ENCODE assay signal across 17 cellular contexts in genomic region chrX:148871422-148872152, GRCh38.
DNase-seq lines count a peak whose midpoint lies in the region; ATAC-seq and TF ChIP-seq lines count a peak whose summit lies in the region.
"Had no signal": no experiment of that assay in that cellular context is flagged by ENCODE, and none has a peak within 500 bp of the region (broad histone marks: within the 10 kb centered on the region; RNA-seq: fewer than 3 reads in every experiment).

No MANE protein-coding gene starts in this region.

- H3K9ac ChIP-seq in H9 (ENCODE audit: extremely low read depth, insufficient read length, low read length), result no peak overlapping the region

- H2BK5ac ChIP-seq in H9 (ENCODE audit: insufficient read length, low read length), result no peak overlapping the region

- no peak overlapping the region for H3K4ac ChIP-seq in H9 (ENCODE audit: low read depth, low read length)

- H3K23ac ChIP-seq in H9 (ENCODE audit: insufficient read length, low read depth, low read length), result no peak overlapping the region

- no peak overlapping the region for H3K14ac ChIP-seq in H9 (ENCODE audit: insufficient read depth, low read length)

- H3K4me3 ChIP-seq in AG10803 (ENCODE audit: low read length) (no peak overlapping the region; the same call in 1 of the 2 replicates), choroid plexus epithelial cell (ENCODE audit: low read depth, low read length) (no peak overlapping the region)
- H3K4me3 ChIP-seq: smooth muscle cell had no signal

- no peak overlapping the region for H3K18ac ChIP-seq in H9 (ENCODE audit: insufficient read length, low read depth, low read length)

- H3K36me3 Mint-ChIP-seq in nephron (ENCODE audit: low read depth) (peaks cover 4% of the 10 kb centered on the region), immature natural killer cell (no peaks in the 10 kb centered on the region), H9 (ENCODE audit: insufficient read depth in 1 of 3, low read depth in 3 of 3) (no peaks in the 10 kb centered on the region; a peak in 1 of 7 replicates)

- H3K79me2 ChIP-seq in H9 (ENCODE audit: insufficient read depth, low read length), result no peaks in the 10 kb centered on the region

- no peak for ATAC-seq in GM18861 (IDR thresholded peaks at IDR 0.05; ENCODE audit: unreplicated experiment)
- ATAC-seq in GM19324 (IDR thresholded peaks at IDR 0.05; ENCODE audit: low FRiP score, unreplicated experiment), result no peak
- ATAC-seq: activated naive CD8-positive, alpha-beta T cell treated with anti-CD3 and anti-CD28 coated beads, Interleukin-2, amount 50 U/mL, for 24 hours; activated T-cell treated with anti-CD3 and anti-CD28 coated beads, Interleukin-2, amount 50 U/mL, for 4 hours had no signal

- H2BK120ac ChIP-seq in H9 (ENCODE audit: low read depth, low read length, poor library complexity, severe bottlenecking), result no peak overlapping the region

- H3K4me2 ChIP-seq in H9 (ENCODE audit: insufficient read depth, insufficient read length, low read length), result no peak overlapping the region
- H3K4me2 ChIP-seq: smooth muscle cell had no signal

- no peak overlapping the region for H2AFZ ChIP-seq in H9 (ENCODE audit: low read length)

- no peaks in the 10 kb centered on the region for H3K23me2 ChIP-seq in H9 (ENCODE audit: insufficient read length, low read depth, low read length, poor library complexity, severe bottlenecking)

- H3K79me1 ChIP-seq in H9 (ENCODE audit: insufficient read depth, low read depth, low read length, poor library complexity, severe bottlenecking), result no peaks in the 10 kb centered on the region

- no peak overlapping the region for H4K91ac ChIP-seq in H9 (ENCODE audit: insufficient read length, low read depth, low read length)

- H3K4me3 Mint-ChIP-seq in nephron (no peak overlapping the region), immature natural killer cell (no peak overlapping the region), H9 (no peak overlapping the region)
- H3K4me3 Mint-ChIP-seq: activated naive CD8-positive, alpha-beta T cell treated with anti-CD3 and anti-CD28 coated beads, Interleukin-2, amount 50 U/mL, for 24 hours; activated T-cell treated with anti-CD3 and anti-CD28 coated beads, Interleukin-2, amount 50 U/mL, for 4 hours; stimulated activated naive CD8-positive, alpha-beta T cell treated with anti-CD3 and anti-CD28 coated beads, Interleukin-15, Interleukin-2, amounts not matched to agents 100 ng/mL and 50 ng/mL, for 24 hours; T-helper 1 cell treated with Interleukin-12 subunit alpha and Interleukin-12 subunit beta and Interleukin-4 antibody, amounts not matched to agents 30 μg/mL and 1 μg/mL, for 36 hours had no signal

- H4K8ac ChIP-seq in H9 (replicated peaks; ENCODE audit: insufficient read length, low read depth, low read length), result no peak overlapping the region

- no peak overlapping the region for H3K27ac ChIP-seq in H9 (ENCODE audit: insufficient read length, low read depth, low read length)

- H3K27ac Mint-ChIP-seq in nephron (peak overlapping the region in 2 of 3 experiments; percentile 78 to 81), immature natural killer cell (no peak overlapping the region), H9 (no peak overlapping the region)
- H3K27ac Mint-ChIP-seq: activated naive CD8-positive, alpha-beta T cell treated with anti-CD3 and anti-CD28 coated beads, Interleukin-2, amount 50 U/mL, for 24 hours; stimulated activated naive CD8-positive, alpha-beta T cell treated with anti-CD3 and anti-CD28 coated beads, Interleukin-15, Interleukin-2, amounts not matched to agents 100 ng/mL and 50 ng/mL, for 24 hours; T-helper 1 cell treated with Interleukin-12 subunit alpha and Interleukin-12 subunit beta and Interleukin-4 antibody, amounts not matched to agents 30 μg/mL and 1 μg/mL, for 36 hours had no signal

- no peaks in the 10 kb centered on the region for H4K20me1 ChIP-seq in H9 (ENCODE audit: control insufficient read depth, insufficient read depth, insufficient read length)

- TF ChIP-seq CTCF in AG10803 (conservative IDR thresholded peaks at IDR 0.05; ENCODE audit: low read length) (no peak), choroid plexus epithelial cell (conservative IDR thresholded peaks at IDR 0.05; ENCODE audit: low read depth, low read length) (no peak), nephron (IDR thresholded peaks at IDR 0.05; ENCODE audit: unreplicated experiment in 3 of 3) (no peak), H9 (conservative IDR thresholded peaks at IDR 0.05) (no peak)

- no peak overlapping the region for H4K5ac ChIP-seq in H9 (ENCODE audit: insufficient read length, low read depth, low read length)

- no CpG with 5 or more reads among the region's 7 CpGs for WGBS in H9 (ENCODE audit: extremely low coverage, insufficient read length, low lambda C conversion rate)

- H3K56ac ChIP-seq in H9 (ENCODE audit: insufficient read length, low read depth, low read length), result no peak overlapping the region

- no peak overlapping the region for H2BK12ac ChIP-seq in H9 (ENCODE audit: insufficient read length, low read depth, low read length)

- H2AK5ac ChIP-seq in H9 (ENCODE audit: insufficient read length, low read length), result no peak overlapping the region

- H3K9me3 ChIP-seq in H9 (ENCODE audit: control insufficient read depth, low read depth, low read length), result peaks cover 49% of the 10 kb centered on the region
- H3K9me3 ChIP-seq: BE2C had no signal

- H3K27me3 Mint-ChIP-seq in nephron (ENCODE audit: low read depth) (no peaks in the 10 kb centered on the region), immature natural killer cell (ENCODE audit: low read depth in 3 of 3) (peaks cover 1 to 8% (median 2%) of the 10 kb centered on the region in 3 donors), H9 (ENCODE audit: low read depth) (no peaks in the 10 kb centered on the region; the same call in none of the 2 replicates)
- H3K27me3 Mint-ChIP-seq: activated naive CD8-positive, alpha-beta T cell treated with anti-CD3 and anti-CD28 coated beads, Interleukin-2, amount 50 U/mL, for 24 hours; stimulated activated naive CD8-positive, alpha-beta T cell treated with anti-CD3 and anti-CD28 coated beads, Interleukin-15, Interleukin-2, amounts not matched to agents 100 ng/mL and 50 ng/mL, for 24 hours had no signal

- DNase-seq in AG10803 (ENCODE audit: low read depth), result peak; percentile 95
- peak; percentile 88 for DNase-seq in NCI-H226
- peak; percentile 72 for DNase-seq in choroid plexus epithelial cell (ENCODE audit: low read depth)
- no peak for DNase-seq in immature natural killer cell
- DNase-seq in H9, result no peak
- DNase-seq: activated naive CD8-positive, alpha-beta T cell treated with anti-CD3 and anti-CD28 coated beads, Interleukin-2, amount 50 U/mL, for 24 hours; activated T-cell treated with anti-CD3 and anti-CD28 coated beads, Interleukin-2, amount 50 U/mL, for 4 hours; BE2C; cortex of kidney; NCI-H1930; NCI-H748 treated with DMSO at 0.1 percent for 48 hours had no signal

- H3K4me1 Mint-ChIP-seq in nephron (peaks cover 25% of the 10 kb centered on the region), immature natural killer cell (no peaks in the 10 kb centered on the region), H9 (peaks cover 0 to 2% of the 10 kb centered on the region in 2 experiments; a peak in 1 of 4 replicates)
- H3K4me1 Mint-ChIP-seq: activated naive CD8-positive, alpha-beta T cell treated with anti-CD3 and anti-CD28 coated beads, Interleukin-2, amount 50 U/mL, for 24 hours had no signal

- H3K4me1 ChIP-seq in H9 (ENCODE audit: insufficient read depth, low read length), result no peaks in the 10 kb centered on the region
- H3K4me1 ChIP-seq: BE2C had no signal

- no peak overlapping the region for H3T11ph ChIP-seq in H9 (ENCODE audit: low read length)

- no peak overlapping the region for H2BK15ac ChIP-seq in H9 (ENCODE audit: low read depth, low read length)

- no peaks in the 10 kb centered on the region for H3K27me3 ChIP-seq in H9 (ENCODE audit: insufficient read depth, low read length)
- H3K27me3 ChIP-seq: BE2C had no signal

- no peak overlapping the region for H2BK20ac ChIP-seq in H9 (ENCODE audit: low read depth, low read length, poor library complexity, severe bottlenecking)

- H3K9me3 Mint-ChIP-seq in nephron (peaks cover 8% of the 10 kb centered on the region), immature natural killer cell (peaks cover 0 to 2% (median 0%) of the 10 kb centered on the region in 6 donors), H9 (peaks cover 56 to 59% of the 10 kb centered on the region in 2 experiments)
- H3K9me3 Mint-ChIP-seq: activated naive CD8-positive, alpha-beta T cell treated with anti-CD3 and anti-CD28 coated beads, Interleukin-2, amount 50 U/mL, for 24 hours; activated T-cell treated with anti-CD3 and anti-CD28 coated beads, Interleukin-2, amount 50 U/mL, for 4 hours; stimulated activated naive CD8-positive, alpha-beta T cell treated with anti-CD3 and anti-CD28 coated beads, Interleukin-15, Interleukin-2, amounts not matched to agents 100 ng/mL and 50 ng/mL, for 24 hours; T-helper 1 cell treated with Interleukin-12 subunit alpha and Interleukin-12 subunit beta and Interleukin-4 antibody, amounts not matched to agents 30 μg/mL and 1 μg/mL, for 36 hours had no signal

Comparison
In these comparisons a context has a peak if more than half of its experiments do, and no peak if none do; other contexts are left out.
1. DNase-seq: peak in AG10803 (single experiment), NCI-H226 (single experiment) and choroid plexus epithelial cell (single experiment); none in immature natural killer cell (0 of 3) and H9 (single experiment).
2. H3K27ac Mint-ChIP-seq: peak in nephron (2 of 3); none in immature natural killer cell (0 of 6) and H9 (0 of 3).